ENCODE assay signal across 2 cellular contexts in genomic region chr1:25702101-25702775, GRCh38.
TF ChIP-seq lines count a peak whose summit lies in the region.

No MANE protein-coding gene starts in this region.

TF ChIP-seq in GM23338, 12 proteins besides CTCF, POLR2A, EP300 and RAD21 (continued from another document):
- TF ChIP-seq REST (IDR thresholded peaks at IDR 0.05; ENCODE audit: unreplicated experiment) = no peak
- no peak for TF ChIP-seq STAT1 (IDR thresholded peaks at IDR 0.05; ENCODE audit: unreplicated experiment)
- no peak for TF ChIP-seq EZH2 (IDR thresholded peaks at IDR 0.05; ENCODE audit: low read depth, unreplicated experiment)
- TF ChIP-seq ZNF462 (CRISPR knock-in tag; IDR thresholded peaks at IDR 0.05) = no peak

TF ChIP-seq in SK-N-SH treated with all-trans-retinoic acid at 6 μM for 48 hours, 23 proteins besides CTCF, POLR2A, EP300 and RAD21 (continued from another document):
- no peak for TF ChIP-seq PATZ1 (CRISPR knock-in tag; IDR thresholded peaks at IDR 0.05; ENCODE audit: borderline replicate concordance)
- no peak for TF ChIP-seq SNAI2 (CRISPR knock-in tag; IDR thresholded peaks at IDR 0.05)
- TF ChIP-seq CSRNP3 (CRISPR knock-in tag; IDR thresholded peaks at IDR 0.05) = no peak
- no peak for TF ChIP-seq OSR1 (CRISPR knock-in tag; IDR thresholded peaks at IDR 0.05)
- TF ChIP-seq ZNF8 (CRISPR knock-in tag; IDR thresholded peaks at IDR 0.05) = no peak
- TF ChIP-seq POU6F1 (CRISPR knock-in tag; IDR thresholded peaks at IDR 0.05; ENCODE audit: borderline replicate concordance, low read depth) = no peak
- no peak for TF ChIP-seq ZC3H10 (CRISPR knock-in tag; IDR thresholded peaks at IDR 0.05)
